Comparison of ENCODE assay signal across 8 cellular contexts in the genomic region with DNA sequence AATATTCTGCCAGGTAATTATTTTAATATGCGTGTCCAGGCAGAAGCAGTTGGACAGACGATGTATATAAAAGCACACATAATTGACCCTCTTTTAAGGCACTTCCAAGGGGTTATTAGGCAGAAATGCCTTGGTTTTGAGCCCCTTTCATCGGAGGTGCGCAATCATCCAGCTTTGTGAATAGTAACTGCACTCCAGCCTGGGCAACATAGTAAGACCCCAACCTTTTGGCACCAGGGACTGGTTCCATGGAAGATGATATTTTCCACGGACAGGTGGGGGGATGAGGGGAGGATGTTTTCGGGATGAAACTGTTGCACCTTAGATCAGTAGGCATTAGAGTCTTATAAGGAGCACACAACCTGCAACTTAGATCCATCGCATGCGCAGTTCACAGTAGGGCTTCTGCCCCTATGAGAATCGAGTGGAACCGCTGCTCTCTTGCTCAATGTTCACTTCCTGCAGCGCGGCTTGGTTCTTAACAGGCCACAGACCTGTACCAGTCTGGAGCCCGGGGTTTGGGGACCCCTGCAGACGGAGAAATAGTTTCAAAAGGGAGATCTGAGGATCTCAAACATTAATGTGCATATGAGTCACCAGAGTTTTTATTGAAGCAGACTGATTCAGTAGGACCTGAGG. TPM values are rescaled to one million over a fixed set of nuclear protein-coding genes. Genes with fewer than 3 reads are reported as not detected.
DNase-seq lines count a peak whose midpoint lies in the region; ATAC-seq and TF ChIP-seq lines count a peak whose summit lies in the region.

No MANE protein-coding gene starts in this region.

- ATAC-seq in GM19324 (IDR thresholded peaks at IDR 0.05; ENCODE audit: low FRiP score, unreplicated experiment): peak; percentile 45
- ATAC-seq in HG03039 (IDR thresholded peaks at IDR 0.05; ENCODE audit: unreplicated experiment): no peak

- peaks cover 3% of the 10 kb centered on the region; the same call in 1 of the 2 replicates for H3K4me1 ChIP-seq in SJCRH30

- 43 to 47% methylated on average over 14 of the region's 14 CpGs for WGBS in lower leg skin, 2 donors

- H3K4me1 Mint-ChIP-seq in nephron: peaks cover 6% of the 10 kb centered on the region

- H3K36me3 Mint-ChIP-seq in nephron (ENCODE audit: low read depth): no peaks in the 10 kb centered on the region

- H3K27ac ChIP-seq in SJCRH30: no peak overlapping the region

- DNase-seq in NOMO-1 treated with dmso at 0.1 percent for 144 hours (lab: John Stamatoyannopoulos, UW; ENCODE audit: unreplicated experiment) (peak; percentile 30), lower leg skin (ENCODE audit: low spot score in 2 of 2) (no peak), NCI-H748 treated with DMSO at 0.1 percent for 48 hours (lab: John Stamatoyannopoulos, UW) (no peak), SJCRH30 (no peak)
- DNase-seq in activated naive CD4-positive, alpha-beta T cell treated with anti-CD3 and anti-CD28 coated beads, Interleukin-2, amount 50 U/mL, for 16 hours: peak; percentile 24

- intact Hi-C loops in lower leg skin (cut with DNase I; ENCODE audit: low total_unique reads): no loop called here

- H3K4me3 ChIP-seq in lower leg skin (ENCODE audit: low read depth, poor library complexity, severe bottlenecking) (no peak overlapping the region), SJCRH30 (no peak overlapping the region)

- H3K36me3 ChIP-seq in SJCRH30: no peaks in the 10 kb centered on the region

- peaks cover 21% of the 10 kb centered on the region for H3K27me3 ChIP-seq in SJCRH30

- no peaks in the 10 kb centered on the region for H3K9me3 ChIP-seq in SJCRH30 (replicated peaks)

- TF ChIP-seq CTCF in nephron (IDR thresholded peaks at IDR 0.05; ENCODE audit: unreplicated experiment in 3 of 3) (no peak), lower leg skin (IDR thresholded peaks at IDR 0.05) (no peak)

- no peak overlapping the region for H3K27ac Mint-ChIP-seq in nephron

- peaks cover 87% of the 10 kb centered on the region for H3K27me3 Mint-ChIP-seq in nephron (ENCODE audit: low read depth)

- peak overlapping the region; percentile 23 to 73 (median 61) for H3K4me3 Mint-ChIP-seq in nephron

- no peak for TF ChIP-seq POLR2A in lower leg skin (IDR thresholded peaks at IDR 0.05)

- peaks cover 14% of the 10 kb centered on the region for H3K9me3 Mint-ChIP-seq in nephron

RNA-seq across cellular contexts. Expression of a gene that starts 1.8 kb away (rescaled TPM):
- 1 to 10 TPM in 3 of 4 donors, under 1 TPM in 1; 0.44 to 1.9 (median 1.5) TPM for total RNA-seq in lower leg skin
- total RNA-seq in SJCRH30 (2014; rRNA removed; shearing (Covaris generic)): 1.6 and 2.4 TPM in 2 replicates

RNA-seq across cellular contexts. Expression of a gene that starts 49.5 kb away (rescaled TPM):
- total RNA-seq in lower leg skin: 1 to 10 TPM; 1.1 to 5.0 (median 3.7) TPM
- total RNA-seq in SJCRH30 (2014; rRNA removed; shearing (Covaris generic)): 4.7 and 6.2 TPM in 2 replicates

Comparison
In these comparisons a context has a peak if more than half of its experiments do, and no peak if none do; other contexts are left out.
1. DNase-seq: peak in NOMO-1 treated with dmso at 0.1 percent for 144 hours (single experiment) and activated naive CD4-positive, alpha-beta T cell treated with anti-CD3 and anti-CD28 coated beads, Interleukin-2, amount 50 U/mL, for 16 hours (single experiment); none in lower leg skin (0 of 2), NCI-H748 treated with DMSO at 0.1 percent for 48 hours (single experiment) and SJCRH30 (0 of 2).